8 cellular contexts compared by ENCODE assay signal in the genomic region with DNA sequence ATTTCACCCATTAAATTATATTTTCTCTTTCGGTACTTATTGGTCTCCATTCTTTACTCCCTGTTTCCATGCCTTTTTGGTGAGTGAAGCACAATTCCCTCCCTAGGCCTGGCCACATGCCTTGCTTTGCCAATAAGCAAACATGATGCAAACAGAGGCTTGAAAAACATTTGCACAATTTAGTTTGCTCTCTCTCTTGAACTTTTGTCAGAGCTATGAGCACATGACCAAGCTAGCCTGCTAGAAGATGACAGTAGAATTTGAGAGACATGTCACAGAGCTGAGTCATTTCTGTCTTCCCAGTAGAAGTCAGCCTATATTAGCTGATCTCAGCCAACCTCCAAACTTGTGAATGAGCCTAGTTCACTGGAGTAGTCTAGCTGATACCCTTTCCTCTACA. TPM values are rescaled to one million over a fixed set of nuclear protein-coding genes. Genes with fewer than 3 reads are reported as not detected.
DNase-seq lines count a peak whose midpoint lies in the region; ATAC-seq and TF ChIP-seq lines count a peak whose summit lies in the region.

No MANE protein-coding gene starts in this region.

- DNase-seq in AG20443 (ENCODE audit: low spot score) (peak; percentile 77), RKO (ENCODE audit: low spot score) (peak; percentile 76), glomerular visceral epithelial cell (ENCODE audit: extremely low spot score) (peak; percentile 46), thyroid gland (no peak), NCI-H1694 (lab: John Stamatoyannopoulos, UW) (no peak)
- no peak for DNase-seq in activated CD8-positive, alpha-beta memory T cell treated with anti-CD3 and anti-CD28 coated beads for 24 hours

- H3K27ac ChIP-seq in thyroid gland, result no peak overlapping the region

- H3K4me3 ChIP-seq in thyroid gland (replicated peaks in 1 of 3), result no peak overlapping the region

- intact Hi-C loops in thyroid gland (cut with DNase I), result no loop called here

- H3K9me3 ChIP-seq in thyroid gland, result no peaks in the 10 kb centered on the region

- 94 to 96% methylated on average over 1 of the region's 1 CpG for WGBS in thyroid gland, 2 donors

- TF ChIP-seq POLR2A in thyroid gland (IDR thresholded peaks at IDR 0.05), result no peak

- H3K27me3 ChIP-seq in thyroid gland, result no peaks in the 10 kb centered on the region

- ATAC-seq in GM18909 (IDR thresholded peaks at IDR 0.05; ENCODE audit: poor library complexity, unreplicated experiment) (peak; percentile 94), HG03066 (IDR thresholded peaks at IDR 0.05; ENCODE audit: low read depth, unreplicated experiment) (peak; percentile 90)

- no peak for TF ChIP-seq CTCF in thyroid gland (IDR thresholded peaks at IDR 0.05)

- no peaks in the 10 kb centered on the region for H3K4me1 ChIP-seq in thyroid gland

- no peaks in the 10 kb centered on the region for H3K36me3 ChIP-seq in thyroid gland

RNA-seq across cellular contexts. Expression of gene ANGPTL3, which starts 24.6 kb away (rescaled TPM):
- total RNA-seq in thyroid gland, result not detected

Comparison
In these comparisons a context has a peak if more than half of its experiments do, and no peak if none do; other contexts are left out.
1. DNase-seq: peak in AG20443 (single experiment), RKO (single experiment) and glomerular visceral epithelial cell (single experiment); none in thyroid gland (0 of 2), activated CD8-positive, alpha-beta memory T cell treated with anti-CD3 and anti-CD28 coated beads for 24 hours (single experiment) and NCI-H1694 (single experiment).